12 cellular contexts compared by ENCODE assay signal in genomic region chr9:115262952-115263351, GRCh38.
DNase-seq lines count a peak whose midpoint lies in the region; ATAC-seq and TF ChIP-seq lines count a peak whose summit lies in the region.
"Had no signal": no experiment of that assay in that cellular context is flagged by ENCODE, and none has a peak within 500 bp of the region (broad histone marks: within the 10 kb centered on the region; RNA-seq: fewer than 3 reads in every experiment).

No MANE protein-coding gene starts in this region.

- TF ChIP-seq CTCF in MCF 10A (IDR thresholded peaks at IDR 0.05; ENCODE audit: unreplicated experiment): no peak
- TF ChIP-seq CTCF in breast epithelium (IDR thresholded peaks at IDR 0.05): no peak
- TF ChIP-seq CTCF in epithelial cell of esophagus (IDR thresholded peaks at IDR 0.05; ENCODE audit: insufficient read depth, low read depth, low read length, missing control alignments): no peak
- TF ChIP-seq CTCF in transverse colon (IDR thresholded peaks at IDR 0.05): no peak

- H3K27me3 ChIP-seq in breast epithelium: no peaks in the 10 kb centered on the region
- H3K27me3 ChIP-seq in transverse colon: no peaks in the 10 kb centered on the region
- H3K27me3 ChIP-seq in MG63: no peaks in the 10 kb centered on the region
- H3K27me3 ChIP-seq: upper lobe of right lung had no signal

- TF ChIP-seq EP300 in transverse colon (IDR thresholded peaks at IDR 0.05; ENCODE audit: low read depth): no peak

- no peak for DNase-seq in MCF 10A (ENCODE audit: unreplicated experiment)
- no peak for DNase-seq in breast epithelium (ENCODE audit: low spot score in 2 of 2)
- DNase-seq in NCI-H748 treated with DMSO at 0.1 percent for 48 hours (lab: John Stamatoyannopoulos, UW): peak; percentile 88
- DNase-seq in epithelial cell of esophagus (ENCODE audit: low read depth): peak; percentile 59
- no peak for DNase-seq in transverse colon
- no peak for DNase-seq in globus pallidus (ENCODE audit: low spot score)
- DNase-seq in MG63: no peak
- DNase-seq in natural killer cell treated with Interleukin-12 subunit alpha and Interleukin-12 subunit beta and Interleukin-15 and Interleukin-18, amount 100 ng/mL, for 72 hours (ENCODE audit: low spot score): no peak
- DNase-seq: cortex of kidney had no signal

- no peak overlapping the region for H3K27ac ChIP-seq in breast epithelium
- peak overlapping the region in 3 of 4 donors; percentile 48 to 58 (median 56) for H3K27ac ChIP-seq in transverse colon
- H3K27ac ChIP-seq: upper lobe of right lung had no signal

- no peaks in the 10 kb centered on the region for H3K27me3 Mint-ChIP-seq in MCF 10A (ENCODE audit: insufficient read depth, unreplicated experiment)
- H3K27me3 Mint-ChIP-seq in natural killer cell treated with Interleukin-12 subunit alpha and Interleukin-12 subunit beta and Interleukin-15 and Interleukin-18, amount 100 ng/mL, for 72 hours: peaks cover 3 to 7% of the 10 kb centered on the region in 2 donors
- H3K27me3 Mint-ChIP-seq: progenitor cell of endocrine pancreas had no signal

- H3K4me1 Mint-ChIP-seq in MCF 10A (ENCODE audit: insufficient read depth, unreplicated experiment): peaks cover 45% of the 10 kb centered on the region
- H3K4me1 Mint-ChIP-seq in natural killer cell treated with Interleukin-12 subunit alpha and Interleukin-12 subunit beta and Interleukin-15 and Interleukin-18, amount 100 ng/mL, for 72 hours (ENCODE audit: low read depth in 2 of 2): no peaks in the 10 kb centered on the region

- no TSS peak for BruUV-seq in MCF 10A (replicated peaks; lab: Mats Ljungman, UMichigan)

- TF ChIP-seq POLR2A in breast epithelium (IDR thresholded peaks at IDR 0.05): no peak
- no peak for TF ChIP-seq POLR2A in transverse colon (IDR thresholded peaks at IDR 0.05)

- ATAC-seq in natural killer cell treated with Interleukin-12 subunit alpha and Interleukin-12 subunit beta and Interleukin-15 and Interleukin-18, amount 100 ng/mL, for 72 hours: no peak

- H3K4me3 ChIP-seq in breast epithelium (no peak overlapping the region), epithelial cell of esophagus (ENCODE audit: low read length) (no peak overlapping the region), transverse colon (no peak overlapping the region), MG63 (no peak overlapping the region)
- H3K4me3 ChIP-seq: mucosa of descending colon, upper lobe of right lung had no signal

- POLR2A ChIA-PET in MCF 10A (lab: Yijun Ruan, JAX): no interaction called here

- CTCF ChIA-PET in MCF 10A (lab: Yijun Ruan, JAX): interaction anchor here (0.6 kb wide), 1 partner anchor 42 kb away, joined by 3 read pairs; no protein-coding TSS in a partner anchor

- H3K36me3 ChIP-seq in breast epithelium: no peaks in the 10 kb centered on the region
- no peaks in the 10 kb centered on the region for H3K36me3 ChIP-seq in transverse colon
- H3K36me3 ChIP-seq in MG63: no peaks in the 10 kb centered on the region
- H3K36me3 ChIP-seq: upper lobe of right lung had no signal

- no peak overlapping the region for H3K4me3 Mint-ChIP-seq in MCF 10A (ENCODE audit: unreplicated experiment)
- no peak overlapping the region for H3K4me3 Mint-ChIP-seq in natural killer cell treated with Interleukin-12 subunit alpha and Interleukin-12 subunit beta and Interleukin-15 and Interleukin-18, amount 100 ng/mL, for 72 hours

- intact Hi-C loops in MCF 10A (cut with micrococcal nuclease) (loop anchor here (2.0 to 10.0 kb wide), 2 partner anchors 112 to 146 kb away; no protein-coding TSS in a partner anchor), breast epithelium (cut with DNase I; ENCODE audit: low total_unique reads) (loop anchor here (5.0 kb wide), 1 partner anchor 1434 kb away; no protein-coding TSS in a partner anchor), transverse colon (cut with DNase I; ENCODE audit: low total_unique reads) (no loop called here)

- H3K9me3 ChIP-seq in breast epithelium (no peaks in the 10 kb centered on the region), transverse colon (no peaks in the 10 kb centered on the region), MG63 (no peaks in the 10 kb centered on the region)
- H3K9me3 ChIP-seq: mucosa of descending colon, upper lobe of right lung had no signal

- H3K27ac Mint-ChIP-seq in MCF 10A (ENCODE audit: low read depth, unreplicated experiment): peak overlapping the region; percentile 52
- no peak overlapping the region for H3K27ac Mint-ChIP-seq in natural killer cell treated with Interleukin-12 subunit alpha and Interleukin-12 subunit beta and Interleukin-15 and Interleukin-18, amount 100 ng/mL, for 72 hours
- H3K27ac Mint-ChIP-seq: progenitor cell of endocrine pancreas had no signal

- peaks cover 7% of the 10 kb centered on the region for H3K36me3 Mint-ChIP-seq in MCF 10A (ENCODE audit: insufficient read depth, unreplicated experiment)
- H3K36me3 Mint-ChIP-seq in natural killer cell treated with Interleukin-12 subunit alpha and Interleukin-12 subunit beta and Interleukin-15 and Interleukin-18, amount 100 ng/mL, for 72 hours: no peaks in the 10 kb centered on the region

- in situ Hi-C loops in transverse colon (cut with MboI; ENCODE audit: low pct_ligation_motif_present in 1 of 4, low pct_unique_long_range_greater_than_20kb in 1 of 4, low sequenced_read_pairs in 3 of 4): no loop called here

- no peaks in the 10 kb centered on the region for H3K4me1 ChIP-seq in breast epithelium
- peaks cover 0 to 15% (median 8%) of the 10 kb centered on the region in 4 donors for H3K4me1 ChIP-seq in transverse colon
- H3K4me1 ChIP-seq: upper lobe of right lung had no signal

- no peaks in the 10 kb centered on the region for H3K9me3 Mint-ChIP-seq in MCF 10A (ENCODE audit: unreplicated experiment)
- peaks cover 4% of the 10 kb centered on the region for H3K9me3 Mint-ChIP-seq in natural killer cell treated with Interleukin-12 subunit alpha and Interleukin-12 subunit beta and Interleukin-15 and Interleukin-18, amount 100 ng/mL, for 72 hours

Comparison
In these comparisons a context has a peak if more than half of its experiments do, and no peak if none do; other contexts are left out.
1. DNase-seq: peak in NCI-H748 treated with DMSO at 0.1 percent for 48 hours (single experiment) and epithelial cell of esophagus (single experiment); none in MCF 10A (single experiment), breast epithelium (0 of 2), transverse colon (single experiment), globus pallidus (single experiment), MG63 (single experiment) and natural killer cell treated with Interleukin-12 subunit alpha and Interleukin-12 subunit beta and Interleukin-15 and Interleukin-18, amount 100 ng/mL, for 72 hours (single experiment).
2. H3K27ac ChIP-seq: peak in transverse colon (3 of 4); none in breast epithelium (0 of 2).